Comparison of ENCODE assay signal across 8 cellular contexts in the genomic region with DNA sequence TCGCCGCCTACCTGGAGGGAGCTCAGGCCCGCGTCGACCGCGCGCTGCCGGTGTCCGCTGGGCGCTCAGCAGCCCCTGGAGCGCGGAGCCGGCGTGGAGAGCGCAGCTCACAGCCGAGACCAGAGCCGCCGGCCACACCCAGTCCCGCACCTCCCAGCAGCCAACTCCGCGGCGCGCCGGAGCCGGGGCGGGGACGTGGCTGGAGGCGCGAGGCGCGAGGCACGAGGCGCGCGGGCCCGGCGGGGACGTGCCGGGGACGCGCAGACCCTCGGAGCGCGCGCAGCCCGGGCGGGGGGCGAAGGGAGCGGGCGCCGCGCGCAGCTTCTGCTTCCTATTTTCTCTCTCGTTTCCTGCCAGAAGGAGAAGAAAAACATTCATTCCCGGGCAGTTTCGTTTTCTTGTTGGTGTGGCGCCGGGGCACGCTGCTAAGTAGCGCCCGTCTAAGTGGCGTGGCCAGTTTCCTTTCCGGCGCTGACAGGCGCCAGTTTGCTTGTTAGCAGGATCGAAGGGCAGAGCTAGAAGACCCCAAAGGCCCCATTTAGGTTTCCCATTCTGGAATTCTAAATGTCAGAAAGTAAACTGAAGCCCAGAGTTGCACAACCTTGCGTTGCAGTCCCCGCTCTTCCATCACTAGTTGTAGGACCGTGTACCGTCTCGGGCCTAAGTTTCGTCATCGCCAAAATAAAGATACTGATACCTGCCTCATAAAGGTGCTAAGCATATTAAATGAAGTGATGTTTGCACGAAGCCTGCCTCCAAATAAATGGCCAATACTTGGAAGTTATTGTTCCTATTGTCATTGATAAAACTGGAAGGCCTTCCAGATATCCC. TPM values are rescaled to one million over a fixed set of nuclear protein-coding genes. Genes with fewer than 3 reads are reported as not detected.
DNase-seq lines count a peak whose midpoint lies in the region; ATAC-seq and TF ChIP-seq lines count a peak whose summit lies in the region.

A gene (minus strand): TSS at position 136 of the 831 bp plus-strand sequence. CDS start 25,270 bp downstream, outside the sequence.

- H3K4me1 ChIP-seq in left lung: peaks cover 13 to 42% of the 10 kb centered on the region in 2 donors

- peak; percentile 80 for ATAC-seq in GM19035 (IDR thresholded peaks at IDR 0.05; ENCODE audit: unreplicated experiment)
- peak; percentile 84 for ATAC-seq in HG03196 (IDR thresholded peaks at IDR 0.05; ENCODE audit: unreplicated experiment)
- ATAC-seq in activated CD4-positive, CD25-positive, alpha-beta regulatory T cell treated with anti-CD3 and anti-CD28 coated beads, Interleukin-2, amount 50 U/mL, for 24 hours: peak; percentile 70 to 74
- ATAC-seq in left lung: peak; percentile 93

- H3K27ac ChIP-seq in left lung: peak within 1 kb of the TSS; percentile 96 to 98

- H3K4me3 ChIP-seq in BJ (ENCODE audit: low read depth, low read length) (peak within 1 kb of the TSS; percentile 80), left lung (peak within 1 kb of the TSS; percentile 56 to 82)

- no peaks in the 10 kb centered on the region for H3K27me3 ChIP-seq in BJ (ENCODE audit: control insufficient read depth, insufficient read depth, low read length)
- no peaks in the 10 kb centered on the region for H3K27me3 ChIP-seq in left lung

- no peak for DNase-seq in BJ (ENCODE audit: low read depth)
- DNase-seq in NCI-H345 (lab: John Stamatoyannopoulos, UW): peak; percentile 83
- DNase-seq in dermis microvascular lymphatic vessel endothelial cell (ENCODE audit: low read depth in 2 of 2): peak; percentile 75 to 93
- DNase-seq in left lung: peak; percentile 87 to 97
- peak; percentile 15 to 41 for DNase-seq in stimulated activated CD4-positive, alpha-beta T cell treated with anti-CD3 and anti-CD28 coated beads, Interleukin-2, amount 100 ng/mL, for 48 hours

- intact Hi-C loops in left lung (cut with DNase I): no loop called here

- TF ChIP-seq CTCF in BJ (IDR thresholded peaks at IDR 0.05; ENCODE audit: insufficient read depth, low read depth, low read length) (no peak), left lung (IDR thresholded peaks at IDR 0.05) (no peak)

- CTCF ChIA-PET in BJ (lab: Yijun Ruan, JAX): interaction anchor here (1.1 to 1.2 kb wide), 2 partner anchors 19 to 80 kb away, joined by 3 read pairs; no protein-coding TSS in a partner anchor

- no peaks in the 10 kb centered on the region for H3K9me3 ChIP-seq in left lung

- POLR2A ChIA-PET in BJ (lab: Charles Lee): no interaction called here

- H3K36me3 ChIP-seq in BJ (ENCODE audit: control insufficient read depth, insufficient read depth, low read length) (no peaks in the 10 kb centered on the region), left lung (no peaks in the 10 kb centered on the region)

RNA-seq across cellular contexts. Expression of the gene that starts here (rescaled TPM):
- 25.2 and 50.6 TPM in 2 replicates for polyA plus RNA-seq in BJ (2011; rRNA removed)
- 47.0 and 49.3 TPM in 2 replicates for polyA minus RNA-seq in BJ (2011; rRNA and poly(A)+ RNA removed)
- total RNA-seq in dermis microvascular lymphatic vessel endothelial cell (60.8 and 61.6 TPM in 2 replicates), left lung (10 to 100 TPM; 40.1 to 53.0 TPM)
